Comparison of ENCODE assay signal across 8 cellular contexts in genomic region chr5:175729829-175730277, GRCh38.
A peak's percentile ranks its signal among the peaks of the same experiment; 100 is the strongest.
DNase-seq lines count a peak whose midpoint lies in the region; TF ChIP-seq lines count a peak whose summit lies in the region.

No MANE protein-coding gene starts in this region.

- H3K27ac Mint-ChIP-seq in HFFc6, result no peak overlapping the region

- H3K9me3 Mint-ChIP-seq in HFFc6, result peaks cover 15% of the 10 kb centered on the region

- peaks cover 8% of the 10 kb centered on the region for H3K4me1 Mint-ChIP-seq in HFFc6 (ENCODE audit: low read depth)

- no peaks in the 10 kb centered on the region for H3K36me3 ChIP-seq in vagina

- no peak overlapping the region for H3K27ac ChIP-seq in vagina

- no peaks in the 10 kb centered on the region for H3K27me3 ChIP-seq in vagina

- no peak for TF ChIP-seq POLR2A in vagina (IDR thresholded peaks at IDR 0.05)

- H3K9me3 ChIP-seq in vagina, result no peaks in the 10 kb centered on the region

- peaks cover 5% of the 10 kb centered on the region for H3K4me1 ChIP-seq in vagina

- TF ChIP-seq CTCF in HFFc6 (IDR thresholded peaks at IDR 0.05) (peak; percentile 97), vagina (IDR thresholded peaks at IDR 0.05) (peak; percentile 87 to 91 (median 89))

- peak overlapping the region; percentile 43; the same call in 1 of the 2 replicates for H3K4me3 Mint-ChIP-seq in HFFc6

- H3K36me3 Mint-ChIP-seq in HFFc6 (ENCODE audit: low read depth), result no peaks in the 10 kb centered on the region; the same call in 1 of the 2 replicates

- intact Hi-C loops in cardiac septum (cut with DNase I) (no loop called here), posterior vena cava (cut with DNase I) (no loop called here), vagina (cut with DNase I) (no loop called here)

- no peak overlapping the region for H3K4me3 ChIP-seq in vagina

- peaks cover 8% of the 10 kb centered on the region; the same call in 1 of the 2 replicates for H3K27me3 Mint-ChIP-seq in HFFc6 (ENCODE audit: insufficient read depth)

- DNase-seq in ELF-1 (ENCODE audit: low read depth, low spot score) (peak; percentile 98), HFFc6 (peak; percentile 90), NCI-H1417 treated with DMSO at 0.1 percent for 48 hours (lab: John Stamatoyannopoulos, UW) (peak; percentile 42), SW 1271 (lab: John Stamatoyannopoulos, UW) (peak; percentile 80 to 93), cardiac septum (ENCODE audit: low spot score) (peak; percentile 96), posterior vena cava (ENCODE audit: low spot score) (peak; percentile 96), vagina (ENCODE audit: extremely low spot score in 2 of 2) (no peak)
- DNase-seq in activated naive CD8-positive, alpha-beta T cell treated with anti-CD3 and anti-CD28 coated beads, Interleukin-2, amount 50 U/mL, for 16 hours (ENCODE audit: low read depth, low spot score), result peak; percentile 88

Comparison
In these comparisons a context has a peak if more than half of its experiments do, and no peak if none do; other contexts are left out.
1. DNase-seq: peak in ELF-1 (single experiment), HFFc6 (single experiment), NCI-H1417 treated with DMSO at 0.1 percent for 48 hours (single experiment), SW 1271 (2 of 2), activated naive CD8-positive, alpha-beta T cell treated with anti-CD3 and anti-CD28 coated beads, Interleukin-2, amount 50 U/mL, for 16 hours (single experiment), cardiac septum (single experiment) and posterior vena cava (single experiment); none in vagina (0 of 2).